Comparison of ENCODE assay signal across 8 cellular contexts in the genomic region with DNA sequence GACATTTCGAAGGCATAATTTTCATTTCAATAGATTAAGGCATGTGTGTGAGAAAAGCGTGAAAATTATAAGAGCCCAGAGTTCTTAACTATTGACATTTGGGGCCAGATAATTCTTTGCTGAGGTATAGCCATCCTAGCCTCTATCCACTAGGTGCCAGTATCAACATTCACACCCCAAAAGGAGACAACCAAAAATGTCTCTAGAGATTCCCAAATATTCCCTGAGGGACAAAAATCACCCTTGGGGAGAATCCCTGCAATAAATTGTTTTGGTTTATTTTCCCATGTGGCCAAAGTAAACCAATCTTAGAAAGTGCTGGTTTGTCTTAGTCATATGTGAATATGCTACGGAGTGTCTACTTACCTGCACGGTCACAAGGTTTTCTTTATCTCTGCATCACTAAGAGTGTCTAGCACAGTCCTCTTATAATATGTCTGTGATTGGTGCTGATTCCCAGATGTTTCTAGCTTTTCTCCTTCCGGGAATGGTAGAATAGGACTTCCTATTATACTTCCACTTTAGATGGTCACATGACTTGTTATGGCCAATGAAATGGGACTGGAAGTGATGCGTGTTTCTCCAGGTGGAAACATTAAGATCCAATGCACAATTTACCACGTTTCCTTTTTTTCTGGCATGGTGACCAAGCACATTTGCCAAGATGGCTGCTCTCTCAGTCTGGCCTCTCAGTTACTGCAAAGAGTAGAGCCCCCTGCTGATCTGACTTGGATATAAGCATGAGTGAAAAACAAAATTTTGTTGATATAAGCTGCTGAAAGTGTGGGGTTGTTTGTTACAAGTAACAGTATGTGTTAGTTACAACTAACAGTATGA.
DNase-seq lines count a peak whose midpoint lies in the region; ATAC-seq and TF ChIP-seq lines count a peak whose summit lies in the region.

No MANE protein-coding gene starts in this region.

- in situ Hi-C loops in astrocyte of the spinal cord (cut with HindIII; ENCODE audit: low sequenced_read_pairs), result no loop called here

- no peak overlapping the region for H3K4me3 ChIP-seq in astrocyte of the spinal cord (ENCODE audit: low read depth, low read length)

- ATAC-seq in GM19438 (IDR thresholded peaks at IDR 0.05; ENCODE audit: low read depth, unreplicated experiment) (peak; percentile 82), HG03378 (IDR thresholded peaks at IDR 0.05; ENCODE audit: unreplicated experiment) (peak; percentile 81)

- peak; percentile 13 for TF ChIP-seq CTCF in astrocyte of the spinal cord (IDR thresholded peaks at IDR 0.05; ENCODE audit: low read depth, low read length)

- peak; percentile 37 for DNase-seq in ELR (ENCODE audit: low read depth)
- DNase-seq in astrocyte of the spinal cord (ENCODE audit: low read depth, low spot score), result no peak
- no peak for DNase-seq in DMS153 (lab: John Stamatoyannopoulos, UW)
- no peak for DNase-seq in activated CD4-positive, alpha-beta T cell treated with anti-CD3 and anti-CD28 coated beads for 48 hours
- DNase-seq in inferior parietal cortex (ENCODE audit: extremely low spot score), result no peak
- no peak for DNase-seq in NCI-H128 (lab: John Stamatoyannopoulos, UW; ENCODE audit: unreplicated experiment)
